In the genomic region with DNA sequence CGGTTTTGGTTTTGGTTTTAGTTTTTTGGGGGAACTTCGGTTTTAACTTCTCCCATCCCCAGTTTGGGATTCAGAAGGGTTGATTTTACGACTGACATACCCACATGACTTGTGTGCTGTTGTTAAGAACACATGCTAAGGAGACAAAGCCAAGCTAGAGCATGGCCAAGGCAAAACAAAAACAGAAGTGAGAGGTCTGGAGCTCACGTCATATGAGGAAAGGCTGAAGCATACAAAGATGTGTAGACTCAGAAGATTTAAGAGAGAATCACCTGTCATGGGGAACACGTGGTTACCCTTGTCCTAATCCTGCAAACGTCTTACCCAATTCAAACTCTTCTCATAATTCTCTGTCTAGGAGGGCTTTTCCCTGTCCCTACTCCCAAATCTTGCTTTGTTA, we compare ENCODE assay signal across 20 cellular contexts.
"Had no signal": no experiment of that assay in that cellular context is flagged by ENCODE, and none has a peak within 500 bp of the region (broad histone marks: within the 10 kb centered on the region; RNA-seq: fewer than 3 reads in every experiment).

No MANE protein-coding gene starts in this region.

- H3K4me1 ChIP-seq: left ventricle myocardium inferior, right atrium auricular region, right lobe of liver, tibial nerve, vagina had no signal

- ATAC-seq: natural killer cell treated with Interleukin-12 subunit alpha and Interleukin-12 subunit beta and Interleukin-15 and Interleukin-18, amount 100 ng/mL, for 72 hours; right lobe of liver; stimulated activated memory B cell treated with anti-CD40 and anti-IgM and Interleukin-4, amounts not matched to agents 10 μg/mL and 1 μg/mL and 100 μg/mL, for 72 hours; stimulated activated naive CD8-positive, alpha-beta T cell treated with anti-CD3 and anti-CD28 coated beads, Interleukin-15, amount 100 ng/mL, for 72 hours had no signal

- H3K9me3 ChIP-seq: left ventricle myocardium inferior, ovary, right atrium auricular region, right lobe of liver, tibial nerve, vagina had no signal

- H3K4me2 ChIP-seq: smooth muscle cell had no signal

- H3K27ac ChIP-seq: left ventricle myocardium inferior, ovary, right atrium auricular region, right lobe of liver, tibial nerve, vagina had no signal

- H3K27me3 ChIP-seq: ovary, right atrium auricular region, right lobe of liver, tibial nerve, vagina had no signal

- H3K36me3 ChIP-seq: left ventricle myocardium inferior, ovary, right atrium auricular region, right lobe of liver, tibial nerve, vagina had no signal

- DNase-seq: islet precursor cell; left ventricle myocardium inferior; mesendoderm; naive B cell; ovary; right lobe of liver; stimulated activated CD4-positive, alpha-beta T cell treated with anti-CD3 and anti-CD28 coated beads, Interleukin-1b, Interleukin-23, amount 100 ng/mL, for 48 hours; stimulated activated CD4-positive, alpha-beta T cell treated with anti-CD3 and anti-CD28 coated beads, Interleukin-2, amount 100 ng/mL, for 48 hours; stimulated activated CD4-positive, alpha-beta T cell treated with anti-CD3 and anti-CD28 coated beads, Interleukin-4, amount 100 ng/mL, for 4 hours; stimulated activated CD8-positive, alpha-beta memory T cell treated with anti-CD3 and anti-CD28 coated beads, Interleukin-4, amount 100 ng/mL, for 48 hours; stimulated activated naive CD4-positive, alpha-beta T cell treated with Interleukin-2 at 50 U/mL for 16 hours; stimulated activated naive CD8-positive, alpha-beta T cell treated with anti-CD3 and anti-CD28 coated beads, Interleukin-15, amount 100 ng/mL, for 72 hours; substantia nigra had no signal

- H3K4me3 ChIP-seq: left ventricle myocardium inferior, lung, ovary, right atrium auricular region, right lobe of liver, smooth muscle cell, tibial nerve, vagina had no signal
